Comparison of ENCODE assay signal across 8 cellular contexts in genomic region chr7:38369816-38370493, GRCh38.
DNase-seq lines count a peak whose midpoint lies in the region; ATAC-seq and TF ChIP-seq lines count a peak whose summit lies in the region.

No MANE protein-coding gene starts in this region.

- DNase-seq in ELR (ENCODE audit: low read depth) = peak; percentile 83
- DNase-seq in H4 (ENCODE audit: low spot score) = peak; percentile 96
- DNase-seq in SIG-M5 treated with dmso at 0.1 percent for 504 hours (lab: John Stamatoyannopoulos, UW; ENCODE audit: unreplicated experiment) = peak; percentile 95
- peak; percentile 21 to 76 (median 50) for DNase-seq in activated naive CD4-positive, alpha-beta T cell (lab: John Stamatoyannopoulos, UW)
- peak; percentile 64 for DNase-seq in glomerular endothelial cell (ENCODE audit: extremely low read depth, low read depth, low spot score)
- peak; percentile 75 to 91 for DNase-seq in trophoblast cell
- peak in 1 of 2 donors; percentile 93 for DNase-seq in upper lobe of left lung

- no peaks in the 10 kb centered on the region for H3K9me3 ChIP-seq in trophoblast cell (ENCODE audit: insufficient read depth, low read depth, low read length)
- H3K9me3 ChIP-seq in upper lobe of left lung = no peaks in the 10 kb centered on the region

- no peak overlapping the region for H4K8ac ChIP-seq in trophoblast cell (ENCODE audit: low read depth, low read length)

- H3K4me3 ChIP-seq in trophoblast cell (ENCODE audit: low read depth, low read length) (no peak overlapping the region), upper lobe of left lung (peak overlapping the region in 1 of 4 donors; percentile 5)

- H3K18ac ChIP-seq in trophoblast cell (ENCODE audit: low read length) = no peak overlapping the region

- H2AFZ ChIP-seq in trophoblast cell (ENCODE audit: insufficient read depth, low read length, poor library complexity) = no peak overlapping the region

- H2BK5ac ChIP-seq in trophoblast cell (ENCODE audit: low read depth, low read length, poor library complexity) = no peak overlapping the region

- no peak for TF ChIP-seq EP300 in upper lobe of left lung (IDR thresholded peaks at IDR 0.05)

- no peak overlapping the region for H3K9ac ChIP-seq in trophoblast cell (ENCODE audit: low read length)

- H3K27me3 ChIP-seq in trophoblast cell (ENCODE audit: insufficient read depth, low read length) = no peaks in the 10 kb centered on the region
- H3K27me3 ChIP-seq in upper lobe of left lung = no peaks in the 10 kb centered on the region

- no peak overlapping the region for H4K12ac ChIP-seq in trophoblast cell (ENCODE audit: low read depth, low read length)

- H3K79me2 ChIP-seq in trophoblast cell (ENCODE audit: control insufficient read depth, insufficient read depth, low read length, poor library complexity) = no peaks in the 10 kb centered on the region

- H2BK12ac ChIP-seq in trophoblast cell (ENCODE audit: low read length) = no peak overlapping the region

- peak; percentile 91 to 95 for ATAC-seq in upper lobe of left lung (ENCODE audit: low FRiP score in 2 of 2)

- no peaks in the 10 kb centered on the region for H3K36me3 ChIP-seq in trophoblast cell (ENCODE audit: control insufficient read depth in 1 of 2, insufficient read depth in 2 of 2, low read length in 2 of 2)
- no peaks in the 10 kb centered on the region for H3K36me3 ChIP-seq in upper lobe of left lung

- H3K4me1 ChIP-seq in trophoblast cell (ENCODE audit: control insufficient read depth in 1 of 2, insufficient read depth in 2 of 2, low read length in 2 of 2) (peaks cover 0 to 1% of the 10 kb centered on the region in 2 experiments), upper lobe of left lung (peaks cover 8 to 26% (median 16%) of the 10 kb centered on the region in 4 donors)

- WGBS in trophoblast cell (ENCODE audit: extremely low coverage, insufficient coverage, insufficient read length) = no CpG with 5 or more reads among the region's 8 CpGs
- 27 to 32% methylated on average over 8 of the region's 8 CpGs for WGBS in upper lobe of left lung, 2 donors

- H3K27ac ChIP-seq in trophoblast cell (ENCODE audit: low read depth, low read length) (no peak overlapping the region), upper lobe of left lung (peak overlapping the region in 2 of 4 donors; percentile 23 to 61)

- no peak for TF ChIP-seq POLR2A in upper lobe of left lung (IDR thresholded peaks at IDR 0.05)

- no peak overlapping the region for H2AK5ac ChIP-seq in trophoblast cell (ENCODE audit: low read length)

- no peaks in the 10 kb centered on the region for H3K79me1 ChIP-seq in trophoblast cell (ENCODE audit: low read length)

- no peak overlapping the region for H3K4ac ChIP-seq in trophoblast cell (ENCODE audit: low read depth, low read length)

- no peak overlapping the region for H2BK120ac ChIP-seq in trophoblast cell (ENCODE audit: insufficient read depth, low read length, poor library complexity)

- no peak overlapping the region for H4K91ac ChIP-seq in trophoblast cell (ENCODE audit: low read depth, low read length)

- no peak overlapping the region for H3K14ac ChIP-seq in trophoblast cell (ENCODE audit: low read length)

- no peak overlapping the region for H3K23ac ChIP-seq in trophoblast cell (ENCODE audit: low read length)

- TF ChIP-seq CTCF in LNCAP (IDR thresholded peaks at IDR 0.05) = peak; percentile 98
- peak; percentile 72 to 91 (median 79) for TF ChIP-seq CTCF in upper lobe of left lung (IDR thresholded peaks at IDR 0.05)

- no peak overlapping the region for H3K4me2 ChIP-seq in trophoblast cell (ENCODE audit: low read length)
